28 cellular contexts compared by ENCODE assay signal in genomic region chr10:31061941-31062340, GRCh38.
"Had no signal": no experiment of that assay in that cellular context is flagged by ENCODE, and none has a peak within 500 bp of the region (broad histone marks: within the 10 kb centered on the region; RNA-seq: fewer than 3 reads in every experiment).

No MANE protein-coding gene starts in this region.

- H3K4me1 ChIP-seq: SJCRH30 had no signal

- H3K36me3 ChIP-seq: SJCRH30, WERI-Rb-1 had no signal

- H3K9me3 Mint-ChIP-seq: activated CD8-positive, alpha-beta T cell treated with anti-CD3 and anti-CD28 coated beads for 36 hours; activated naive CD4-positive, alpha-beta T cell treated with anti-CD3 and anti-CD28 coated beads, Interleukin-2, amount 10 ng/mL, durations not matched to agents 7 days and 5 days; activated naive CD8-positive, alpha-beta T cell treated with anti-CD3 and anti-CD28 coated beads, Interleukin-2, amount 50 U/mL, for 24 hours; activated T-cell treated with anti-CD3 and anti-CD28 coated beads, Interleukin-2, amount 50 U/mL, for 24 hours; activated T-helper 1 cell treated with anti-CD3 and anti-CD28 coated beads, Interleukin-12 subunit alpha, Interleukin-12 subunit beta, Interleukin-2, Interleukin-4 antibody, amounts not matched to agents 30 ng/mL and 10 ng/mL and 1 ng/mL, durations not matched to agents 14 hours and 24 hours and 36 hours had no signal

- H3K4me3 ChIP-seq: SJCRH30, SK-N-MC had no signal

- DNase-seq: activated CD4-positive, alpha-beta T cell treated with anti-CD3 and anti-CD28 coated beads for 1 hour; activated CD4-positive, alpha-beta T cell treated with anti-CD3 and anti-CD28 coated beads for 48 hours; activated CD4-positive, alpha-beta T cell treated with anti-CD3 and anti-CD28 coated beads, Interleukin-2, amount 50 U/mL, for 4 hours; activated CD4-positive, CD25-positive, alpha-beta regulatory T cell; activated CD8-positive, alpha-beta T cell treated with anti-CD3 and anti-CD28 coated beads for 36 hours; activated naive CD4-positive, alpha-beta T cell treated with anti-CD3 and anti-CD28 coated beads, Interleukin-2, amount 10 ng/mL, durations not matched to agents 7 days and 5 days; activated naive CD8-positive, alpha-beta T cell treated with anti-CD3 and anti-CD28 coated beads, Interleukin-2, amount 50 U/mL, for 24 hours; activated T-cell treated with anti-CD3 and anti-CD28 coated beads, Interleukin-2, amount 50 U/mL, for 24 hours; amniotic stem cell; aorta; Kasumi-1; KG1; MM.1S; MV-4-11; NCI-H1092; NCI-H1436 treated with DMSO at 0.1 percent for 48 hours; NCI-H1694 treated with DMSO at 0.1 percent for 48 hours; NCI-H2029; NCI-H345; NCI-H524 treated with DMSO at 0.1 percent for 48 hours; SHP77; SJCRH30; T1000; WERI-Rb-1 had no signal

- H3K27me3 ChIP-seq: SJCRH30 had no signal

- H3K27ac ChIP-seq: SJCRH30, SK-N-MC, WERI-Rb-1 had no signal

- H3K4me1 Mint-ChIP-seq: activated naive CD4-positive, alpha-beta T cell treated with anti-CD3 and anti-CD28 coated beads, Interleukin-2, amount 10 ng/mL, durations not matched to agents 7 days and 5 days; activated naive CD8-positive, alpha-beta T cell treated with anti-CD3 and anti-CD28 coated beads, Interleukin-2, amount 50 U/mL, for 24 hours had no signal

- ATAC-seq: activated CD8-positive, alpha-beta T cell treated with anti-CD3 and anti-CD28 coated beads for 36 hours; activated naive CD8-positive, alpha-beta T cell treated with anti-CD3 and anti-CD28 coated beads, Interleukin-2, amount 50 U/mL, for 24 hours; Panc1 had no signal

- H3K27ac Mint-ChIP-seq: activated CD8-positive, alpha-beta T cell treated with anti-CD3 and anti-CD28 coated beads for 36 hours; activated naive CD4-positive, alpha-beta T cell treated with anti-CD3 and anti-CD28 coated beads, Interleukin-2, amount 10 ng/mL, durations not matched to agents 7 days and 5 days; activated naive CD8-positive, alpha-beta T cell; activated naive CD8-positive, alpha-beta T cell treated with anti-CD3 and anti-CD28 coated beads, Interleukin-2, amount 50 U/mL, for 24 hours; activated T-cell treated with anti-CD3 and anti-CD28 coated beads, Interleukin-2, amount 50 U/mL, for 24 hours; activated T-helper 1 cell treated with anti-CD3 and anti-CD28 coated beads, Interleukin-12 subunit alpha, Interleukin-12 subunit beta, Interleukin-2, Interleukin-4 antibody, amounts not matched to agents 30 ng/mL and 10 ng/mL and 1 ng/mL, durations not matched to agents 14 hours and 24 hours and 36 hours had no signal

- H3K27me3 Mint-ChIP-seq: activated naive CD8-positive, alpha-beta T cell had no signal

- H3K4me3 Mint-ChIP-seq: activated CD8-positive, alpha-beta T cell treated with anti-CD3 and anti-CD28 coated beads for 36 hours; activated naive CD4-positive, alpha-beta T cell treated with anti-CD3 and anti-CD28 coated beads, Interleukin-2, amount 10 ng/mL, durations not matched to agents 7 days and 5 days; activated naive CD8-positive, alpha-beta T cell; activated naive CD8-positive, alpha-beta T cell treated with anti-CD3 and anti-CD28 coated beads, Interleukin-2, amount 50 U/mL, for 24 hours; activated T-cell treated with anti-CD3 and anti-CD28 coated beads, Interleukin-2, amount 50 U/mL, for 24 hours; activated T-helper 1 cell treated with anti-CD3 and anti-CD28 coated beads, Interleukin-12 subunit alpha, Interleukin-12 subunit beta, Interleukin-2, Interleukin-4 antibody, amounts not matched to agents 30 ng/mL and 10 ng/mL and 1 ng/mL, durations not matched to agents 14 hours and 24 hours and 36 hours had no signal

- H3K36me3 Mint-ChIP-seq: activated naive CD4-positive, alpha-beta T cell treated with anti-CD3 and anti-CD28 coated beads, Interleukin-2, amount 10 ng/mL, durations not matched to agents 7 days and 5 days; activated naive CD8-positive, alpha-beta T cell had no signal

- H3K9me3 ChIP-seq: SJCRH30 had no signal
